ENCODE assay signal across 13 cellular contexts in the genomic region with DNA sequence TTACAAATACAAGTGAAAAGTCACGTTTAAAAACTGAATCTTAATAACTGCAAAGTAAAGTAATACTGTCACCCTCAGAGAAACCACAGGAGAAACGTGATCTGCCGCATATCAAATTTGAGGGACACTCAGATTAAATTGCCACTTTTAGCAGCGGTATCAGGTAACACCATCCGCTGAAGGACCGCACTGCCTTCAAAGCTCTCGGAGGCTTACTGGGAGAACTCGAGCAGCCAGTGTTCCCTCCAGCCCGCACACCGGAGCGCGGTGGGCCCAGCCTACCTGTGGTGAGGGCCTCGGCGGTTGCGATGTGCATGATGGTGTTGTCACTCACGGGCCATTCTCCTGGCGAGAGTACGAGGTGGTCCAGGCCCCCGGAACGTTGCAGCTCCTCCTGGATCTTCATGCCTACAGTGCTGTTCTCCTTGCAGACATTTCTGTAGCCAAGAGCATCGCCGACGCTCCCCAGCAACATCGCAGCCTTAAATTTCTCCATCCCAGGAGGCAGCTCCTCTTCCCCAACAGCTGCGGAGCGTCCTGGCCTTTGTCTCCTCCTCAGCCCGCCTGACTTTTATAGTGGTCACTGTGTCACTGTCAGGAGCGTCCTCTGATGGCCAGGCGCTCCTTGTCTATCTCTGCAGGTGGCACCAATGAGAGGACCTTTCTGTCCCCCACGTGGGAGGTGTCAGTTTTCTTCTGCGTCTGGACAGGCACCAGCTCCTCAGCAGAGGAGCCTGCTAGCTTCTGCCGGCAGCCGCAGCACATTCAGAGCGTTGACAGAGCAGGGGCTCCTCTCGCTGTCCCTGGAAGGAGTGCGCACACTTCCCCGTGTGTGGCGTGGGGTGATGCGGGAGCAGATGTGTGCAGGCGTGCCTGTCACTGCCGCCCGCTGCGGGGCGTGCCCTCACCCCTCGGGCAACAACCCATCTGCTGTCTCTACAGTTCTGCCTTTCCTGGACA. TPM values are rescaled to one million over a fixed set of nuclear protein-coding genes. Genes with fewer than 3 reads are reported as not detected.
DNase-seq lines count a peak whose midpoint lies in the region; ATAC-seq lines count a peak whose summit lies in the region.
"Had no signal": no experiment of that assay in that cellular context is flagged by ENCODE, and none has a peak within 500 bp of the region (broad histone marks: within the 10 kb centered on the region; RNA-seq: fewer than 3 reads in every experiment).

Gene ADPRHL1, minus strand, starts transcription at position 547 of the 960 bp plus-strand sequence. Its CDS starts 51 bp downstream, at position 496.

- intact Hi-C loops in Right ventricle myocardium inferior (cut with DNase I) (loop anchor here (5.0 kb wide), 2 partner anchors 34 to 41 kb away; no protein-coding TSS in a partner anchor), sciatic nerve (cut with DNase I) (no loop called here)

- H3K27me3 ChIP-seq in H7 (ENCODE audit: control insufficient read depth, insufficient read depth, low read length), result no peaks in the 10 kb centered on the region
- H3K27me3 ChIP-seq: left lung, upper lobe of left lung had no signal

- no peak within 1 kb of the TSS for H3K4me3 ChIP-seq in H7 (ENCODE audit: insufficient read depth, low read depth, low read length)
- H3K4me3 ChIP-seq: left lung, prostate gland, upper lobe of left lung had no signal

- ATAC-seq in Right ventricle myocardium inferior, result peak; percentile 77
- peak; percentile 12 for ATAC-seq in sciatic nerve
- ATAC-seq in GM19467 (IDR thresholded peaks at IDR 0.05; ENCODE audit: unreplicated experiment), result no peak
- ATAC-seq: left lung, Panc1 had no signal

- peaks cover 8% of the 10 kb centered on the region for H3K36me3 ChIP-seq in H7 (replicated peaks; ENCODE audit: control insufficient read depth, insufficient read depth, low read length)
- H3K36me3 ChIP-seq: prostate gland had no signal

- DNase-seq in H7, result peak; percentile 34
- peak; percentile 26 for DNase-seq in NCI-H2171 (lab: John Stamatoyannopoulos, UW)
- DNase-seq in Right ventricle myocardium inferior (ENCODE audit: missing footprints), result no peak
- DNase-seq in sciatic nerve (ENCODE audit: low spot score), result peak; percentile 42
- DNase-seq in GM19238 (ENCODE audit: insufficient read length, low spot score), result no peak
- DNase-seq in central memory CD4-positive, alpha-beta T cell, result no peak
- DNase-seq: DMS 273 treated with DMSO at 0.1 percent for 48 hours, left lung, MV-4-11 had no signal

RNA-seq across cellular contexts. Expression of gene ADPRHL1, which starts in this region (rescaled TPM):
- 0.89 and 1.4 TPM in 2 replicates for total RNA-seq in H7 (2014; rRNA removed; shearing (Covaris generic))
- total RNA-seq in Right ventricle myocardium inferior, result 468 TPM
- 14.5 TPM for total RNA-seq in sciatic nerve

Comparison
In these comparisons a context has a peak if more than half of its experiments do, and no peak if none do; other contexts are left out.
1. RNA of gene ADPRHL1 (total RNA-seq): 468 TPM in Right ventricle myocardium inferior (single experiment); 14.5 TPM in sciatic nerve (single experiment) and 0.89 to 1.4 TPM in H7; every median in the first group is over 10 times any median in the second.
2. DNase-seq: peak in H7 (single experiment), NCI-H2171 (single experiment) and sciatic nerve (single experiment); none in Right ventricle myocardium inferior (single experiment), GM19238 (single experiment) and central memory CD4-positive, alpha-beta T cell (single experiment).